8 cellular contexts compared by ENCODE assay signal in genomic region chr10:50621981-50622496, GRCh38. TPM values are rescaled to one million over a fixed set of nuclear protein-coding genes. Genes with fewer than 3 reads are reported as not detected.
DNase-seq lines count a peak whose midpoint lies in the region; ATAC-seq, FAIRE-seq and TF ChIP-seq lines count a peak whose summit lies in the region.

No MANE protein-coding gene starts in this region.

- H3K27me3 ChIP-seq in breast epithelium = no peaks in the 10 kb centered on the region
- no peaks in the 10 kb centered on the region for H3K27me3 ChIP-seq in skeletal muscle satellite cell (ENCODE audit: control insufficient read depth, insufficient read depth, low read length)

- peak overlapping the region; percentile 99 to 100 for H3K27ac ChIP-seq in breast epithelium

- H3K36me3 ChIP-seq in breast epithelium = no peaks in the 10 kb centered on the region
- H3K36me3 ChIP-seq in skeletal muscle satellite cell (ENCODE audit: insufficient read depth, low read length) = no peaks in the 10 kb centered on the region

- TF ChIP-seq CTCF in breast epithelium (IDR thresholded peaks at IDR 0.05) = no peak

- ATAC-seq in HG02610 (IDR thresholded peaks at IDR 0.05; ENCODE audit: unreplicated experiment) (peak; percentile 17), HG02840 (IDR thresholded peaks at IDR 0.05; ENCODE audit: low FRiP score, unreplicated experiment) (no peak)

- DNase-seq in GM12892 (ENCODE audit: insufficient read length) (peak; percentile 36), NCI-H1092 treated with DMSO at 0.1 percent for 48 hours (lab: John Stamatoyannopoulos, UW) (peak; percentile 61), UCSD-AML1 (lab: John Stamatoyannopoulos, UW; ENCODE audit: unreplicated experiment) (peak; percentile 87), breast epithelium (ENCODE audit: low spot score in 2 of 2) (peak; percentile 88), iPS-NIHi7 (ENCODE audit: extremely low spot score) (peak; percentile 27)

- no peak for TF ChIP-seq POLR2A in GM12892 (IDR thresholded peaks at IDR 0.05; ENCODE audit: low read depth, low read length)
- no peak for TF ChIP-seq POLR2A in breast epithelium (IDR thresholded peaks at IDR 0.05)

- intact Hi-C loops in breast epithelium (cut with DNase I; ENCODE audit: low total_unique reads) = no loop called here

- H3K4me2 ChIP-seq in skeletal muscle satellite cell (ENCODE audit: low read length) = peak overlapping the region; percentile 95

- H3K4me3 ChIP-seq in breast epithelium (peak overlapping the region; percentile 92 to 93 (median 93)), skeletal muscle satellite cell (ENCODE audit: low read length) (peak overlapping the region; percentile 81)

- H3K4me1 ChIP-seq in breast epithelium = peaks cover 0 to 8% of the 10 kb centered on the region in 2 donors
- peaks cover 19% of the 10 kb centered on the region for H3K4me1 ChIP-seq in skeletal muscle satellite cell (ENCODE audit: control insufficient read depth, insufficient read depth, low read length)

- no peak for FAIRE-seq in GM12892 (lab: Jason Lieb, UNC)

- peak overlapping the region; percentile 97 for H3K9ac ChIP-seq in skeletal muscle satellite cell (ENCODE audit: low read depth, low read length)

- no peaks in the 10 kb centered on the region for H3K9me3 ChIP-seq in breast epithelium
- no peaks in the 10 kb centered on the region for H3K9me3 ChIP-seq in skeletal muscle satellite cell (replicated peaks; ENCODE audit: low read length)

RNA-seq across cellular contexts. Expression of gene SGMS1, which starts 1.7 kb away (rescaled TPM):
- 16.2 TPM for polyA plus RNA-seq in GM12892 (2012; ENCODE audit: missing spikeins)
- total RNA-seq in breast epithelium = 100 to 1,000 TPM in 1 of 3 donors, 10 to 100 TPM in 2; 66.5 to 114 (median 80.1) TPM
- total RNA-seq in skeletal muscle satellite cell (2012; rRNA removed) = 12.7 and 34.7 TPM in 2 replicates

Comparison
In these comparisons a context has a peak if more than half of its experiments do, and no peak if none do; other contexts are left out.
1. DNase-seq: peak in every context shown above with its lines; median percentile 88 in breast epithelium; 87 in UCSD-AML1; 61 in NCI-H1092 treated with DMSO at 0.1 percent for 48 hours; 36 in GM12892; 27 in iPS-NIHi7.